In genomic region chr11:77506857-77507256, GRCh38 we compare ENCODE assay signal across 11 cellular contexts. TPM values are rescaled to one million over a fixed set of nuclear protein-coding genes. Genes with fewer than 3 reads are reported as not detected.
DNase-seq lines count a peak whose midpoint lies in the region; ATAC-seq and TF ChIP-seq lines count a peak whose summit lies in the region.
"Had no signal": no experiment of that assay in that cellular context is flagged by ENCODE, and none has a peak within 500 bp of the region (broad histone marks: within the 10 kb centered on the region; RNA-seq: fewer than 3 reads in every experiment).

No MANE protein-coding gene starts in this region.

- intact Hi-C loops in Caco-2 (cut with micrococcal nuclease; ENCODE audit: unreplicated experiment) = no loop called here

- no peak overlapping the region for H3K27ac Mint-ChIP-seq in Caco-2 (ENCODE audit: unreplicated experiment)
- H3K27ac Mint-ChIP-seq: activated naive CD8-positive, alpha-beta T cell; CD4-positive, CD25-positive, alpha-beta regulatory T cell; nephron had no signal

- no peaks in the 10 kb centered on the region for H3K9me3 ChIP-seq in HEK293 (ENCODE audit: control insufficient read depth, insufficient read depth, low read depth, low read length)
- no peaks in the 10 kb centered on the region for H3K9me3 ChIP-seq in Caco-2

- no peaks in the 10 kb centered on the region for H3K36me3 Mint-ChIP-seq in Caco-2 (ENCODE audit: insufficient read depth, unreplicated experiment)
- H3K36me3 Mint-ChIP-seq: activated naive CD8-positive, alpha-beta T cell; CD4-positive, CD25-positive, alpha-beta regulatory T cell had no signal

- H3K27ac ChIP-seq in HEK293 (ENCODE audit: extremely low read depth, low read depth, low read length) = no peak overlapping the region

- H3K9me3 Mint-ChIP-seq in Caco-2 (ENCODE audit: unreplicated experiment) = peaks cover 8% of the 10 kb centered on the region
- H3K9me3 Mint-ChIP-seq: CD4-positive, CD25-positive, alpha-beta regulatory T cell; nephron had no signal

- DNase-seq in NCI-H2171 (lab: John Stamatoyannopoulos, UW) (peak; percentile 5), astrocyte of the hippocampus (ENCODE audit: low read depth, low spot score) (peak; percentile 31), lung microvascular endothelial cell (ENCODE audit: low read depth in 2 of 2) (peak; percentile 12 to 52), Caco-2 (no peak), AML-193 (lab: John Stamatoyannopoulos, UW) (no peak)
- DNase-seq: CD4-positive, CD25-positive, alpha-beta regulatory T cell; MV-4-11 had no signal

- H3K4me3 ChIP-seq in HEK293 (ENCODE audit: low read depth, low read length) = no peak overlapping the region
- H3K4me3 ChIP-seq in Caco-2 (ENCODE audit: low read depth, low read length) = no peak overlapping the region

- POLR2A ChIA-PET in HEK293 (lab: Yijun Ruan, JAX) = interaction anchor here (1.1 kb wide), 1 partner anchor 34 kb away, joined by 3 read pairs; no protein-coding TSS in a partner anchor
- POLR2A ChIA-PET in Caco-2 (lab: Charles Lee) = no interaction called here

- H3K27me3 ChIP-seq in Caco-2 (replicated peaks; ENCODE audit: control insufficient read depth, insufficient read depth, low read length) = no peaks in the 10 kb centered on the region

- BruUV-seq in Caco-2 (replicated peaks; lab: Mats Ljungman, UMichigan) = no TSS peak

- H3K4me3 Mint-ChIP-seq in Caco-2 (ENCODE audit: unreplicated experiment) = no peak overlapping the region
- H3K4me3 Mint-ChIP-seq: activated naive CD8-positive, alpha-beta T cell; CD4-positive, CD25-positive, alpha-beta regulatory T cell; nephron had no signal

- H3K36me3 ChIP-seq in HEK293 (ENCODE audit: control insufficient read depth in 2 of 2, insufficient read depth in 1 of 2, low read length in 2 of 2) (no peaks in the 10 kb centered on the region), Caco-2 (ENCODE audit: control insufficient read depth, insufficient read depth, low read length) (no peaks in the 10 kb centered on the region)

- CTCF ChIA-PET in HEK293 (lab: Yijun Ruan, JAX) (interaction anchor here (1.0 to 2.4 kb wide), 2 partner anchors 21 to 42 kb away, joined by 3 to 9 read pairs; no protein-coding TSS in a partner anchor), Caco-2 (lab: Charles Lee) (no interaction called here)

- no peak for TF ChIP-seq CTCF in HEK293 (tag by site-specific recombination; IDR thresholded peaks at IDR 0.05)
- TF ChIP-seq CTCF in Caco-2 (IDR thresholded peaks at IDR 0.05; ENCODE audit: insufficient read depth in 1 of 2, low read depth in 1 of 2, low read length in 1 of 2, severe bottlenecking in 1 of 2, unreplicated experiment in 1 of 2) = no peak

- H3K27me3 Mint-ChIP-seq in Caco-2 (ENCODE audit: insufficient read depth, unreplicated experiment) = no peaks in the 10 kb centered on the region

- H3K4me1 Mint-ChIP-seq in Caco-2 (ENCODE audit: low read depth, unreplicated experiment) = peaks cover 16% of the 10 kb centered on the region
- H3K4me1 Mint-ChIP-seq: CD4-positive, CD25-positive, alpha-beta regulatory T cell had no signal

- H3K4me1 ChIP-seq in HEK293 (ENCODE audit: control insufficient read depth, insufficient read depth, low read length) = peaks cover 7% of the 10 kb centered on the region
- no peaks in the 10 kb centered on the region for H3K4me1 ChIP-seq in Caco-2

- no peak for ATAC-seq in HG03095 (IDR thresholded peaks at IDR 0.05; ENCODE audit: unreplicated experiment)

TF ChIP-seq in HEK293, 187 proteins besides CTCF, POLR2A, EP300 and RAD21 (continues in another document):
- TF ChIP-seq HOXD13 (CRISPR knock-in tag; IDR thresholded peaks at IDR 0.05; ENCODE audit: borderline replicate concordance) (0 out of 2 replicates have a peak, but pooled peaks have one; percentile 42), ZNF660 (tag by site-specific recombination; IDR thresholded peaks at IDR 0.05) (peak; percentile 85), ZNF274 (IDR thresholded peaks at IDR 0.05; ENCODE audit: low read length) (no peak), ZNF274 (tag by site-specific recombination; IDR thresholded peaks at IDR 0.05; ENCODE audit: borderline replicate concordance) (no peak), ZNF777 (tag by site-specific recombination; IDR thresholded peaks at IDR 0.05; ENCODE audit: borderline replicate concordance) (no peak), ZNF639 (tag by site-specific recombination; IDR thresholded peaks at IDR 0.05) (no peak), ZFHX2 (tag by site-specific recombination; conservative IDR thresholded peaks at IDR 0.05) (no peak), ZNF658 (tag by site-specific recombination; IDR thresholded peaks at IDR 0.05) (no peak), ZBTB44 (tag by site-specific recombination; IDR thresholded peaks at IDR 0.05) (peak; percentile 73; the same call in 1 of the 2 replicates), MEIS1 (CRISPR knock-in tag; IDR thresholded peaks at IDR 0.05; ENCODE audit: borderline replicate concordance) (no peak), PRDM6 (tag by site-specific recombination; IDR thresholded peaks at IDR 0.05) (peak; percentile 53; the same call in 1 of the 2 replicates), BCL6B (tag by site-specific recombination; IDR thresholded peaks at IDR 0.05) (peak; percentile 61; the same call in 1 of the 2 replicates), OVOL3 (tag by site-specific recombination; IDR thresholded peaks at IDR 0.05) (no peak), ZNF529 (tag by site-specific recombination; IDR thresholded peaks at IDR 0.05; ENCODE audit: insufficient replicate concordance) (no peak), SCRT2 (tag by site-specific recombination; IDR thresholded peaks at IDR 0.05) (no peak), ZNF10 (tag by site-specific recombination; IDR thresholded peaks at IDR 0.05) (0 out of 2 replicates have a peak, but pooled peaks have one; percentile 17), AEBP2 (tag by site-specific recombination; IDR thresholded peaks at IDR 0.05; ENCODE audit: borderline replicate concordance) (no peak), YY2 (tag by site-specific recombination; IDR thresholded peaks at IDR 0.05) (no peak), SP7 (tag by site-specific recombination; IDR thresholded peaks at IDR 0.05) (peak; percentile 40; the same call in 1 of the 2 replicates), ZBTB1 (tag by site-specific recombination; IDR thresholded peaks at IDR 0.05) (no peak)

RNA-seq across cellular contexts. Expression of gene PAK1, which starts 33.0 kb away (rescaled TPM):
- total RNA-seq in lung microvascular endothelial cell = under 0.01 and 0.87 TPM in 2 replicates
- 81.1 and 90.1 TPM in 2 replicates for total RNA-seq in Caco-2 (2022)

Comparison
In these comparisons a context has a peak if more than half of its experiments do, and no peak if none do; other contexts are left out.
1. DNase-seq: peak in NCI-H2171 (single experiment), astrocyte of the hippocampus (single experiment) and lung microvascular endothelial cell (2 of 2); none in Caco-2 (0 of 2) and AML-193 (0 of 2).
2. RNA of gene PAK1, which starts 33.0 kb away (total RNA-seq): 81.1 to 90.1 TPM in Caco-2; under 0.01 to 0.87 TPM in lung microvascular endothelial cell; every median in the first group is over 10 times any median in the second.